Comparison of ENCODE assay signal across 1 cellular context in the genomic region with DNA sequence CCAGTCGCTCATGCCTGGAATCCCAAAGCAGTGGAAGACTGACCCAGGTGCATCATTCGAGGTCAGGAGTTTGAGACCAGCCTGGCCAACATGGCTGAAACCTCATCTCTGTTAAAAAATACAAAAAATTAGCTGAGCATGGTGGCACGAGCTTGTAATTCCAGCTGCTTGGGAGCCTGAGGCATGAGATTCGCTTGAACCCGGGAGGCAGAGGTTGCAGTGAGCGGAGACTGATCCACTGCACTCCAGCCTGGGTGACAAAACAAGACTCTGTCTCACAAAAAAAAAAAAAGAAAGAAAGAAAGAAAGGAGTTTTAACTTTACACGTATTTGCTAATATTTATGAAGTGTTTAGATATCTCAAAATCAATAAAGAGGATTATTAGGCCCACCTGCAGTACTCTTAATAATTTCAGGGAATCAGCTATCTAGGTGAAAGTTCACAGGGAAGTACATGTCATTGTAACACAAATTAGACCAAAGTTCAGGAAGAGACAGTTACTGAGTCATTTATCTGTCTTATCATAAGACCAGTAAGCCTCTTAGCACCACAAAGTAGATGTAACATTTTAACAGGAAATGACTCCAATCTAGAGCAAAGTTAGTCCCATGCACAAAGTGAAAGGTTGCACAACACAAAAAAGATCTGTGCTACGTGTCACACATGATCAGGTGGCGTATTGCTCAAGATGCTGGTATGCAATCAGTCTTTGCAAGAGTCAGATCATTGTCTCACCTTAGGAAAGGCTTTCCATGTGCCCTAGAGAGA.
A peak's percentile ranks its signal among the peaks of the same experiment; 100 is the strongest.
TF ChIP-seq lines count a peak whose summit lies in the region.

No MANE protein-coding gene starts in this region.

TF ChIP-seq in HepG2, 621 proteins besides CTCF, POLR2A, EP300 and RAD21 (continued from another document and continues in another):
- TF ChIP-seq, protein P1, sequence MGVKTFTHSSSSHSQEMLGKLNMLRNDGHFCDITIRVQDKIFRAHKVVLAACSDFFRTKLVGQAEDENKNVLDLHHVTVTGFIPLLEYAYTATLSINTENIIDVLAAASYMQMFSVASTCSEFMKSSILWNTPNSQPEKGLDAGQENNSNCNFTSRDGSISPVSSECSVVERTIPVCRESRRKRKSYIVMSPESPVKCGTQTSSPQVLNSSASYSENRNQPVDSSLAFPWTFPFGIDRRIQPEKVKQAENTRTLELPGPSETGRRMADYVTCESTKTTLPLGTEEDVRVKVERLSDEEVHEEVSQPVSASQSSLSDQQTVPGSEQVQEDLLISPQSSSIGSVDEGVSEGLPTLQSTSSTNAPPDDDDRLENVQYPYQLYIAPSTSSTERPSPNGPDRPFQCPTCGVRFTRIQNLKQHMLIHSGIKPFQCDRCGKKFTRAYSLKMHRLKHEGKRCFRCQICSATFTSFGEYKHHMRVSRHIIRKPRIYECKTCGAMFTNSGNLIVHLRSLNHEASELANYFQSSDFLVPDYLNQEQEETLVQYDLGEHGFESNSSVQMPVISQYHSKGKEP (CRISPR knock-in tag; IDR thresholded peaks at IDR 0.05), result 0 out of 2 replicates have a peak, but pooled peaks have one; percentile 49
- TF ChIP-seq ZNF430 (CRISPR knock-in tag; IDR thresholded peaks at IDR 0.05) (peak; percentile 90), ERF (CRISPR knock-in tag; IDR thresholded peaks at IDR 0.05) (peak; percentile 99), ELF1 (CRISPR knock-in tag; IDR thresholded peaks at IDR 0.05) (peak; percentile 74), FOXK2 (IDR thresholded peaks at IDR 0.05) (peak; percentile 26; the same call in 1 of the 2 replicates), ZNF567 (CRISPR knock-in tag; IDR thresholded peaks at IDR 0.05; ENCODE audit: borderline replicate concordance) (no peak), HDAC1 (CRISPR knock-in tag; IDR thresholded peaks at IDR 0.05) (peak; percentile 96), TAF1 (CRISPR knock-in tag; IDR thresholded peaks at IDR 0.05) (peak; percentile 18; the same call in 1 of the 2 replicates), ZMYM2 (CRISPR knock-in tag; IDR thresholded peaks at IDR 0.05) (peak; percentile 83; the same call in 1 of the 2 replicates), KLF16 (CRISPR knock-in tag; IDR thresholded peaks at IDR 0.05) (peak in 1 of 2 experiments; percentile 99; a peak in 2 of 4 replicates), HHEX (CRISPR knock-in tag; IDR thresholded peaks at IDR 0.05) (peak; percentile 69), ATF7 (IDR thresholded peaks at IDR 0.05) (peak; percentile 91), ATF7 (CRISPR knock-in tag; IDR thresholded peaks at IDR 0.05) (peak; percentile 85; the same call in 1 of the 2 replicates), ZNF557 (CRISPR knock-in tag; IDR thresholded peaks at IDR 0.05) (peak; percentile 79; the same call in 1 of the 2 replicates), NFE2 (CRISPR knock-in tag; IDR thresholded peaks at IDR 0.05) (0 out of 2 replicates have a peak, but pooled peaks have one; percentile 39), ZNF878 (CRISPR knock-in tag; IDR thresholded peaks at IDR 0.05) (peak; percentile 69; the same call in 1 of the 2 replicates), ZNF670 (CRISPR knock-in tag; IDR thresholded peaks at IDR 0.05; ENCODE audit: borderline replicate concordance) (peak; percentile 92; the same call in 1 of the 2 replicates), ARNT2 (CRISPR knock-in tag; IDR thresholded peaks at IDR 0.05; ENCODE audit: low read depth) (peak; percentile 76), ZNF605 (CRISPR knock-in tag; IDR thresholded peaks at IDR 0.05) (peak; percentile 45; the same call in 1 of the 2 replicates), RARA (CRISPR knock-in tag; IDR thresholded peaks at IDR 0.05) (peak; percentile 97), RBM22 (optimal IDR thresholded peaks at IDR 0.05; ENCODE audit: low read length) (peak; percentile 39), FOXP1 (IDR thresholded peaks at IDR 0.05) (0 out of 2 replicates have a peak, but pooled peaks have one; percentile 59), FOXP1 (CRISPR knock-in tag; IDR thresholded peaks at IDR 0.05) (peak; percentile 96), ZNF33A (CRISPR knock-in tag; IDR thresholded peaks at IDR 0.05; ENCODE audit: borderline replicate concordance) (no peak), BCL6 (CRISPR knock-in tag; IDR thresholded peaks at IDR 0.05) (peak; percentile 97), REPIN1 (CRISPR knock-in tag; IDR thresholded peaks at IDR 0.05; ENCODE audit: borderline replicate concordance, low read depth) (peak; percentile 95)
- TF ChIP-seq, protein P2, sequence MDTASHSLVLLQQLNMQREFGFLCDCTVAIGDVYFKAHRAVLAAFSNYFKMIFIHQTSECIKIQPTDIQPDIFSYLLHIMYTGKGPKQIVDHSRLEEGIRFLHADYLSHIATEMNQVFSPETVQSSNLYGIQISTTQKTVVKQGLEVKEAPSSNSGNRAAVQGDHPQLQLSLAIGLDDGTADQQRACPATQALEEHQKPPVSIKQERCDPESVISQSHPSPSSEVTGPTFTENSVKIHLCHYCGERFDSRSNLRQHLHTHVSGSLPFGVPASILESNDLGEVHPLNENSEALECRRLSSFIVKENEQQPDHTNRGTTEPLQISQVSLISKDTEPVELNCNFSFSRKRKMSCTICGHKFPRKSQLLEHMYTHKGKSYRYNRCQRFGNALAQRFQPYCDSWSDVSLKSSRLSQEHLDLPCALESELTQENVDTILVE (CRISPR knock-in tag; IDR thresholded peaks at IDR 0.05), result peak; percentile 96
- TF ChIP-seq, protein P3, sequence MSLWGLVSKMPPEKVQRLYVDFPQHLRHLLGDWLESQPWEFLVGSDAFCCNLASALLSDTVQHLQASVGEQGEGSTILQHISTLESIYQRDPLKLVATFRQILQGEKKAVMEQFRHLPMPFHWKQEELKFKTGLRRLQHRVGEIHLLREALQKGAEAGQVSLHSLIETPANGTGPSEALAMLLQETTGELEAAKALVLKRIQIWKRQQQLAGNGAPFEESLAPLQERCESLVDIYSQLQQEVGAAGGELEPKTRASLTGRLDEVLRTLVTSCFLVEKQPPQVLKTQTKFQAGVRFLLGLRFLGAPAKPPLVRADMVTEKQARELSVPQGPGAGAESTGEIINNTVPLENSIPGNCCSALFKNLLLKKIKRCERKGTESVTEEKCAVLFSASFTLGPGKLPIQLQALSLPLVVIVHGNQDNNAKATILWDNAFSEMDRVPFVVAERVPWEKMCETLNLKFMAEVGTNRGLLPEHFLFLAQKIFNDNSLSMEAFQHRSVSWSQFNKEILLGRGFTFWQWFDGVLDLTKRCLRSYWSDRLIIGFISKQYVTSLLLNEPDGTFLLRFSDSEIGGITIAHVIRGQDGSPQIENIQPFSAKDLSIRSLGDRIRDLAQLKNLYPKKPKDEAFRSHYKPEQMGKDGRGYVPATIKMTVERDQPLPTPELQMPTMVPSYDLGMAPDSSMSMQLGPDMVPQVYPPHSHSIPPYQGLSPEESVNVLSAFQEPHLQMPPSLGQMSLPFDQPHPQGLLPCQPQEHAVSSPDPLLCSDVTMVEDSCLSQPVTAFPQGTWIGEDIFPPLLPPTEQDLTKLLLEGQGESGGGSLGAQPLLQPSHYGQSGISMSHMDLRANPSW (CRISPR knock-in tag; IDR thresholded peaks at IDR 0.05; ENCODE audit: borderline replicate concordance), result peak; percentile 84
- TF ChIP-seq, protein P4, sequence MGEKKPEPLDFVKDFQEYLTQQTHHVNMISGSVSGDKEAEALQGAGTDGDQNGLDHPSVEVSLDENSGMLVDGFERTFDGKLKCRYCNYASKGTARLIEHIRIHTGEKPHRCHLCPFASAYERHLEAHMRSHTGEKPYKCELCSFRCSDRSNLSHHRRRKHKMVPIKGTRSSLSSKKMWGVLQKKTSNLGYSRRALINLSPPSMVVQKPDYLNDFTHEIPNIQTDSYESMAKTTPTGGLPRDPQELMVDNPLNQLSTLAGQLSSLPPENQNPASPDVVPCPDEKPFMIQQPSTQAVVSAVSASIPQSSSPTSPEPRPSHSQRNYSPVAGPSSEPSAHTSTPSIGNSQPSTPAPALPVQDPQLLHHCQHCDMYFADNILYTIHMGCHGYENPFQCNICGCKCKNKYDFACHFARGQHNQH (CRISPR knock-in tag; IDR thresholded peaks at IDR 0.05), result peak; percentile 98
- TF ChIP-seq, protein P5, sequence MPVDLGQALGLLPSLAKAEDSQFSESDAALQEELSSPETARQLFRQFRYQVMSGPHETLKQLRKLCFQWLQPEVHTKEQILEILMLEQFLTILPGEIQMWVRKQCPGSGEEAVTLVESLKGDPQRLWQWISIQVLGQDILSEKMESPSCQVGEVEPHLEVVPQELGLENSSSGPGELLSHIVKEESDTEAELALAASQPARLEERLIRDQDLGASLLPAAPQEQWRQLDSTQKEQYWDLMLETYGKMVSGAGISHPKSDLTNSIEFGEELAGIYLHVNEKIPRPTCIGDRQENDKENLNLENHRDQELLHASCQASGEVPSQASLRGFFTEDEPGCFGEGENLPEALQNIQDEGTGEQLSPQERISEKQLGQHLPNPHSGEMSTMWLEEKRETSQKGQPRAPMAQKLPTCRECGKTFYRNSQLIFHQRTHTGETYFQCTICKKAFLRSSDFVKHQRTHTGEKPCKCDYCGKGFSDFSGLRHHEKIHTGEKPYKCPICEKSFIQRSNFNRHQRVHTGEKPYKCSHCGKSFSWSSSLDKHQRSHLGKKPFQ (CRISPR knock-in tag; IDR thresholded peaks at IDR 0.05; ENCODE audit: insufficient replicate concordance), result peak; percentile 57
- TF ChIP-seq, protein P6, sequence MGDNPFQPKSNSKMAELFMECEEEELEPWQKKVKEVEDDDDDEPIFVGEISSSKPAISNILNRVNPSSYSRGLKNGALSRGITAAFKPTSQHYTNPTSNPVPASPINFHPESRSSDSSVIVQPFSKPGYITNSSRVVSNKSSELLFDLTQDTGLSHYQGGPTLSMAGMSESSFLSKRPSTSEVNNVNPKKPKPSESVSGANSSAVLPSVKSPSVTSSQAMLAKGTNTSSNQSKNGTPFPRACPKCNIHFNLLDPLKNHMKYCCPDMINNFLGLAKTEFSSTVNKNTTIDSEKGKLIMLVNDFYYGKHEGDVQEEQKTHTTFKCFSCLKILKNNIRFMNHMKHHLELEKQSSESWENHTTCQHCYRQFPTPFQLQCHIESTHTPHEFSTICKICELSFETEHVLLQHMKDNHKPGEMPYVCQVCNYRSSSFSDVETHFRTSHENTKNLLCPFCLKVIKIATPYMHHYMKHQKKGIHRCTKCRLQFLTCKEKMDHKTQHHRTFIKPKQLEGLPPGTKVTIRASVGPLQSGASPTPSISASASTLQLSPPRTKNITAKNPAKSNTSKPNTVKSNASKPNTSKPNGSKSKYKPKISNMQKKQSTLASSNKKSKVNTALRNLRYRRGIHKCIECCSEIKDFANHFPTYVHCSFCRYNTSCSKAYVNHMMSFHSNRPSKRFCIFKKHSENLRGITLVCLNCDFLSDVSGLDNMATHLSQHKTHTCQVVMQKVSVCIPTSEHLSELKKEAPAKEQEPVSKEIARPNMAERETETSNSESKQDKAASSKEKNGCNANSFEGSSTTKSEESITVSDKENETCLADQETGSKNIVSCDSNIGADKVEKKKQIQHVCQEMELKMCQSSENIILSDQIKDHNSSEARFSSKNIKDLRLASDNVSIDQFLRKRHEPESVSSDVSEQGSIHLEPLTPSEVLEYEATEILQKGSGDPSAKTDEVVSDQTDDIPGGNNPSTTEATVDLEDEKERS (CRISPR knock-in tag; IDR thresholded peaks at IDR 0.05), result peak; percentile 93; the same call in 1 of the 2 replicates
- TF ChIP-seq, protein P7, sequence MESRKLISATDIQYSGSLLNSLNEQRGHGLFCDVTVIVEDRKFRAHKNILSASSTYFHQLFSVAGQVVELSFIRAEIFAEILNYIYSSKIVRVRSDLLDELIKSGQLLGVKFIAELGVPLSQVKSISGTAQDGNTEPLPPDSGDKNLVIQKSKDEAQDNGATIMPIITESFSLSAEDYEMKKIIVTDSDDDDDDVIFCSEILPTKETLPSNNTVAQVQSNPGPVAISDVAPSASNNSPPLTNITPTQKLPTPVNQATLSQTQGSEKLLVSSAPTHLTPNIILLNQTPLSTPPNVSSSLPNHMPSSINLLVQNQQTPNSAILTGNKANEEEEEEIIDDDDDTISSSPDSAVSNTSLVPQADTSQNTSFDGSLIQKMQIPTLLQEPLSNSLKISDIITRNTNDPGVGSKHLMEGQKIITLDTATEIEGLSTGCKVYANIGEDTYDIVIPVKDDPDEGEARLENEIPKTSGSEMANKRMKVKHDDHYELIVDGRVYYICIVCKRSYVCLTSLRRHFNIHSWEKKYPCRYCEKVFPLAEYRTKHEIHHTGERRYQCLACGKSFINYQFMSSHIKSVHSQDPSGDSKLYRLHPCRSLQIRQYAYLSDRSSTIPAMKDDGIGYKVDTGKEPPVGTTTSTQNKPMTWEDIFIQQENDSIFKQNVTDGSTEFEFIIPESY (CRISPR knock-in tag; IDR thresholded peaks at IDR 0.05), result peak; percentile 94
- TF ChIP-seq, protein P8, sequence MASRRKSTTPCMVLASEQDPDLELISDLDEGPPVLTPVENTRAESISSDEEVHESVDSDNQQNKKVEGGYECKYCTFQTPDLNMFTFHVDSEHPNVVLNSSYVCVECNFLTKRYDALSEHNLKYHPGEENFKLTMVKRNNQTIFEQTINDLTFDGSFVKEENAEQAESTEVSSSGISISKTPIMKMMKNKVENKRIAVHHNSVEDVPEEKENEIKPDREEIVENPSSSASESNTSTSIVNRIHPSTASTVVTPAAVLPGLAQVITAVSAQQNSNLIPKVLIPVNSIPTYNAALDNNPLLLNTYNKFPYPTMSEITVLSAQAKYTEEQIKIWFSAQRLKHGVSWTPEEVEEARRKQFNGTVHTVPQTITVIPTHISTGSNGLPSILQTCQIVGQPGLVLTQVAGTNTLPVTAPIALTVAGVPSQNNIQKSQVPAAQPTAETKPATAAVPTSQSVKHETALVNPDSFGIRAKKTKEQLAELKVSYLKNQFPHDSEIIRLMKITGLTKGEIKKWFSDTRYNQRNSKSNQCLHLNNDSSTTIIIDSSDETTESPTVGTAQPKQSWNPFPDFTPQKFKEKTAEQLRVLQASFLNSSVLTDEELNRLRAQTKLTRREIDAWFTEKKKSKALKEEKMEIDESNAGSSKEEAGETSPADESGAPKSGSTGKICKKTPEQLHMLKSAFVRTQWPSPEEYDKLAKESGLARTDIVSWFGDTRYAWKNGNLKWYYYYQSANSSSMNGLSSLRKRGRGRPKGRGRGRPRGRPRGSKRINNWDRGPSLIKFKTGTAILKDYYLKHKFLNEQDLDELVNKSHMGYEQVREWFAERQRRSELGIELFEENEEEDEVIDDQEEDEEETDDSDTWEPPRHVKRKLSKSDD (CRISPR knock-in tag; IDR thresholded peaks at IDR 0.05; ENCODE audit: low read depth), result peak; percentile 94
- TF ChIP-seq, protein P9, sequence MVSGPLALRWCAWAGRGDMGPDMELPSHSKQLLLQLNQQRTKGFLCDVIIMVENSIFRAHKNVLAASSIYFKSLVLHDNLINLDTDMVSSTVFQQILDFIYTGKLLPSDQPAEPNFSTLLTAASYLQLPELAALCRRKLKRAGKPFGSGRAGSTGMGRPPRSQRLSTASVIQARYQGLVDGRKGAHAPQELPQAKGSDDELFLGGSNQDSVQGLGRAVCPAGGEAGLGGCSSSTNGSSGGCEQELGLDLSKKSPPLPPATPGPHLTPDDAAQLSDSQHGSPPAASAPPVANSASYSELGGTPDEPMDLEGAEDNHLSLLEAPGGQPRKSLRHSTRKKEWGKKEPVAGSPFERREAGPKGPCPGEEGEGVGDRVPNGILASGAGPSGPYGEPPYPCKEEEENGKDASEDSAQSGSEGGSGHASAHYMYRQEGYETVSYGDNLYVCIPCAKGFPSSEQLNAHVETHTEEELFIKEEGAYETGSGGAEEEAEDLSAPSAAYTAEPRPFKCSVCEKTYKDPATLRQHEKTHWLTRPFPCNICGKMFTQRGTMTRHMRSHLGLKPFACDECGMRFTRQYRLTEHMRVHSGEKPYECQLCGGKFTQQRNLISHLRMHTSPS (CRISPR knock-in tag; IDR thresholded peaks at IDR 0.05; ENCODE audit: low read depth), result peak; percentile 22; the same call in 1 of the 2 replicates
- TF ChIP-seq, protein P10, sequence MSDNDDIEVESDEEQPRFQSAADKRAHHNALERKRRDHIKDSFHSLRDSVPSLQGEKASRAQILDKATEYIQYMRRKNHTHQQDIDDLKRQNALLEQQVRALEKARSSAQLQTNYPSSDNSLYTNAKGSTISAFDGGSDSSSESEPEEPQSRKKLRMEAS (IDR thresholded peaks at IDR 0.05), result peak; percentile 94
- TF ChIP-seq, protein P11, sequence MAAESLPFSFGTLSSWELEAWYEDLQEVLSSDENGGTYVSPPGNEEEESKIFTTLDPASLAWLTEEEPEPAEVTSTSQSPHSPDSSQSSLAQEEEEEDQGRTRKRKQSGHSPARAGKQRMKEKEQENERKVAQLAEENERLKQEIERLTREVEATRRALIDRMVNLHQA (CRISPR knock-in tag; IDR thresholded peaks at IDR 0.05), result 0 out of 2 replicates have a peak, but pooled peaks have one; percentile 84
